Comparison of ENCODE assay signal across 28 cellular contexts in genomic region chr22:32208681-32209080, GRCh38. TPM values are rescaled to one million over a fixed set of nuclear protein-coding genes. Genes with fewer than 3 reads are reported as not detected.
DNase-seq lines count a peak whose midpoint lies in the region; ATAC-seq and TF ChIP-seq lines count a peak whose summit lies in the region.
"Had no signal": no experiment of that assay in that cellular context is flagged by ENCODE, and none has a peak within 500 bp of the region (broad histone marks: within the 10 kb centered on the region; RNA-seq: fewer than 3 reads in every experiment).

No MANE protein-coding gene starts in this region.

- DNase-seq in G401 (ENCODE audit: low spot score) = peak; percentile 24
- peak; percentile 13 to 26 for DNase-seq in SJCRH30
- peak; percentile 92 for DNase-seq in myocyte (ENCODE audit: low read depth)
- DNase-seq in osteoblast (ENCODE audit: insufficient read length, low spot score, missing footprints) = peak; percentile 31
- DNase-seq in NCI-H524 (lab: John Stamatoyannopoulos, UW) = no peak
- no peak for DNase-seq in superior temporal gyrus (ENCODE audit: extremely low spot score)
- no peak for DNase-seq in activated CD8-positive, alpha-beta memory T cell treated with anti-CD3 and anti-CD28 coated beads, Interleukin-2, amount 50 U/mL, for 48 hours
- DNase-seq: 8988T; ACHN; BE2C; C1 segment of cervical spinal cord; CD4-positive, alpha-beta memory T cell; CD4-positive, CD25-positive, alpha-beta regulatory T cell; CD8-positive, alpha-beta memory T cell; COR-L47; DMS 273 treated with DMSO at 0.1 percent for 48 hours; DMS153; DMS53; DMS79; DND-41; EL; GF-D8 had no signal

- H3K4me2 ChIP-seq in osteoblast (ENCODE audit: insufficient read depth, low read length) = no peak overlapping the region
- H3K4me2 ChIP-seq: BLaER1 had no signal

- H4K20me1 ChIP-seq in osteoblast (ENCODE audit: insufficient read depth, low read length) = no peaks in the 10 kb centered on the region
- H4K20me1 ChIP-seq: BLaER1 had no signal

- H3K27ac ChIP-seq in SJCRH30 = no peak overlapping the region
- H3K27ac ChIP-seq in osteoblast (ENCODE audit: low read depth, low read length) = no peak overlapping the region
- H3K27ac ChIP-seq: BLaER1 had no signal

- in situ Hi-C loops in G401 (cut with HindIII; ENCODE audit: low sequenced_read_pairs) = no loop called here

- H3K9me3 ChIP-seq in SJCRH30 (replicated peaks) (no peaks in the 10 kb centered on the region), osteoblast (ENCODE audit: low read depth, low read length) (no peaks in the 10 kb centered on the region)
- H3K9me3 ChIP-seq: BE2C, BLaER1 had no signal

- no peaks in the 10 kb centered on the region for H3K79me2 ChIP-seq in osteoblast (ENCODE audit: insufficient read depth, low read length)

- H3K4me1 ChIP-seq in SJCRH30 = no peaks in the 10 kb centered on the region
- peaks cover 3% of the 10 kb centered on the region for H3K4me1 ChIP-seq in osteoblast (ENCODE audit: insufficient read depth, low read length)
- H3K4me1 ChIP-seq: BE2C had no signal

- TF ChIP-seq CTCF in osteoblast (IDR thresholded peaks at IDR 0.05; ENCODE audit: extremely low read depth, low read depth, low read length) = no peak

- no peaks in the 10 kb centered on the region for H3K27me3 ChIP-seq in SJCRH30
- peaks cover 7% of the 10 kb centered on the region for H3K27me3 ChIP-seq in osteoblast (ENCODE audit: insufficient read depth, low read length)

- no peak for ATAC-seq in HG03460 (IDR thresholded peaks at IDR 0.05; ENCODE audit: unreplicated experiment)

- no peak overlapping the region for H3K4me3 ChIP-seq in SJCRH30
- H3K4me3 ChIP-seq in osteoblast (ENCODE audit: insufficient read depth, low read length) = no peak overlapping the region
- H3K4me3 ChIP-seq: BLaER1 had no signal

- H2AFZ ChIP-seq in osteoblast (ENCODE audit: low read length) = no peak overlapping the region

- H3K36me3 ChIP-seq in SJCRH30 (no peaks in the 10 kb centered on the region), osteoblast (ENCODE audit: insufficient read depth, low read length) (no peaks in the 10 kb centered on the region)
- H3K36me3 ChIP-seq: BE2C, BLaER1 had no signal

RNA-seq across cellular contexts. Expression of gene RFPL2, which starts 3.8 kb away (rescaled TPM):
- 0.85 and 1.8 TPM in 2 replicates for total RNA-seq in G401 (2014; rRNA removed; shearing (Covaris generic))
- total RNA-seq in SJCRH30 (2014; rRNA removed; shearing (Covaris generic)) = not detected in 2 replicates
- not detected in 2 replicates for total RNA-seq in myocyte
- polyA plus RNA-seq in myocyte (2012) = not detected
- total RNA-seq in osteoblast = not detected in 2 replicates
- total RNA-seq: A673; CD8-positive, alpha-beta memory T cell; Daoy had no signal
- polyA plus RNA-seq: AG04450 had no signal

RNA-seq across cellular contexts. Expression of gene SLC5A4, which starts 46.5 kb away (rescaled TPM):
- not detected in 2 replicates for total RNA-seq in G401 (2014; rRNA removed; shearing (Covaris generic))
- 0.10 TPM in 1 of 2 replicates, not detected in the other for total RNA-seq in SJCRH30 (2014; rRNA removed; shearing (Covaris generic))
- not detected in 2 replicates for total RNA-seq in myocyte
- polyA plus RNA-seq in myocyte (2012) = not detected
- total RNA-seq in osteoblast = not detected in 2 replicates
- total RNA-seq: CD4-positive, alpha-beta memory T cell; CD4-positive, CD25-positive, alpha-beta regulatory T cell; CD8-positive, alpha-beta memory T cell; Daoy had no signal
- polyA plus RNA-seq: AG04450; CD14-positive monocyte; CD4-positive, alpha-beta memory T cell; CD4-positive, CD25-positive, alpha-beta regulatory T cell; CD8-positive, alpha-beta memory T cell had no signal

RNA-seq across cellular contexts. Expression of gene C22orf42, which starts 49.6 kb away (rescaled TPM):
- total RNA-seq in G401 (2014; rRNA removed; shearing (Covaris generic)) = not detected in 2 replicates
- not detected in 2 replicates for total RNA-seq in SJCRH30 (2014; rRNA removed; shearing (Covaris generic))
- not detected in 2 replicates for total RNA-seq in myocyte
- not detected for polyA plus RNA-seq in myocyte (2012)
- total RNA-seq in osteoblast = not detected in 2 replicates
- total RNA-seq: A673; CD4-positive, alpha-beta memory T cell; CD4-positive, CD25-positive, alpha-beta regulatory T cell; CD8-positive, alpha-beta memory T cell; Daoy had no signal
- polyA plus RNA-seq: AG04450; CD4-positive, alpha-beta memory T cell; CD4-positive, CD25-positive, alpha-beta regulatory T cell; CD8-positive, alpha-beta memory T cell had no signal

Comparison
In these comparisons a context has a peak if more than half of its experiments do, and no peak if none do; other contexts are left out.
1. DNase-seq: peak in G401 (single experiment), SJCRH30 (2 of 2), myocyte (single experiment) and osteoblast (single experiment); none in NCI-H524 (0 of 2), superior temporal gyrus (single experiment) and activated CD8-positive, alpha-beta memory T cell treated with anti-CD3 and anti-CD28 coated beads, Interleukin-2, amount 50 U/mL, for 48 hours (single experiment).